ENCODE assay signal across 13 cellular contexts in genomic region chr9:124137009-124137943, GRCh38.
DNase-seq lines count a peak whose midpoint lies in the region; ATAC-seq and TF ChIP-seq lines count a peak whose summit lies in the region.
"Had no signal": no experiment of that assay in that cellular context is flagged by ENCODE, and none has a peak within 500 bp of the region (broad histone marks: within the 10 kb centered on the region; RNA-seq: fewer than 3 reads in every experiment).

No MANE protein-coding gene starts in this region.

- TF ChIP-seq CTCF in hepatocyte (IDR thresholded peaks at IDR 0.05; ENCODE audit: poor library complexity): no peak

- H3K27ac ChIP-seq in hepatocyte: no peak overlapping the region
- H3K27ac ChIP-seq: right lobe of liver had no signal

- ATAC-seq in GM18499 (IDR thresholded peaks at IDR 0.05; ENCODE audit: insufficient read depth, unreplicated experiment) (peak; percentile 43), GM21423 (IDR thresholded peaks at IDR 0.05; ENCODE audit: unreplicated experiment) (peak; percentile 76), HG03175 (IDR thresholded peaks at IDR 0.05; ENCODE audit: unreplicated experiment) (peak; percentile 81)
- ATAC-seq: Panc1, right lobe of liver had no signal

- H3K9me2 ChIP-seq in hepatocyte (replicated peaks; ENCODE audit: insufficient read depth): no peaks in the 10 kb centered on the region

- H3K36me3 ChIP-seq in hepatocyte (replicated peaks; ENCODE audit: insufficient read depth, low read depth): no peaks in the 10 kb centered on the region
- H3K36me3 ChIP-seq: right lobe of liver had no signal

- no peak overlapping the region for H2AFZ ChIP-seq in hepatocyte

- H3K4me1 ChIP-seq in hepatocyte (ENCODE audit: insufficient read depth): no peaks in the 10 kb centered on the region
- H3K4me1 ChIP-seq: right lobe of liver had no signal

- WGBS in hepatocyte (ENCODE audit: low lambda C conversion rate, missing lambda C conversion rate): 87% methylated on average over 16 of the region's 16 CpGs

- H3K4me3 ChIP-seq in hepatocyte: no peak overlapping the region
- H3K4me3 ChIP-seq: right lobe of liver had no signal

- H3K9me3 ChIP-seq in hepatocyte (ENCODE audit: low read depth): no peaks in the 10 kb centered on the region
- H3K9me3 ChIP-seq: right lobe of liver had no signal

- H3K27me3 ChIP-seq in hepatocyte: no peaks in the 10 kb centered on the region
- H3K27me3 ChIP-seq: right lobe of liver had no signal

- no peak overlapping the region for H3K4me2 ChIP-seq in hepatocyte

- no peaks in the 10 kb centered on the region for H4K20me1 ChIP-seq in hepatocyte (ENCODE audit: insufficient read depth, poor library complexity, severe bottlenecking)

- in situ Hi-C loops in G401 (cut with HindIII; ENCODE audit: low sequenced_read_pairs): no loop called here

- no peaks in the 10 kb centered on the region for H3K79me2 ChIP-seq in hepatocyte

- peak; percentile 58 for DNase-seq in germinal center (ENCODE audit: low spot score)
- DNase-seq in hepatocyte (ENCODE audit: low spot score): no peak
- DNase-seq in H4 (ENCODE audit: low spot score): no peak
- DNase-seq in DMS53 treated with DMSO at 0.1 percent for 48 hours (lab: John Stamatoyannopoulos, UW; ENCODE audit: unreplicated experiment): no peak
- DNase-seq in G401 (ENCODE audit: low spot score): no peak
- DNase-seq: activated CD8-positive, alpha-beta memory T cell treated with anti-CD3 and anti-CD28 coated beads, Interleukin-2, amount 50 U/mL, for 4 hours; EL; Kasumi-1; right lobe of liver had no signal
